In genomic region chr10:130998642-130999041, GRCh38 we compare ENCODE assay signal across 29 cellular contexts.
"Had no signal": no experiment of that assay in that cellular context is flagged by ENCODE, and none has a peak within 500 bp of the region (broad histone marks: within the 10 kb centered on the region; RNA-seq: fewer than 3 reads in every experiment).

No MANE protein-coding gene starts in this region.

- DNase-seq: activated B cell treated with CpG ODN at 0.5 μM for 24 hours; activated CD4-positive, alpha-beta T cell treated with anti-CD3 and anti-CD28 coated beads for 4 hours; activated CD4-positive, alpha-beta T cell treated with anti-CD3 and anti-CD28 coated beads, Interleukin-2, amount 50 U/mL, for 1 hour; activated CD4-positive, CD25-positive, alpha-beta regulatory T cell treated with anti-CD3 and anti-CD28 coated beads, Interleukin-2, amount 50 U/mL, for 72 hours; activated CD8-positive, alpha-beta T cell treated with anti-CD3 and anti-CD28 coated beads for 36 hours; activated gamma-delta T cell treated with Interleukin-2 at 50 U/mL for 16 hours; activated naive CD4-positive, alpha-beta T cell treated with anti-CD3 and anti-CD28 coated beads for 36 hours; activated T-cell treated with anti-CD3 and anti-CD28 coated beads for 4 hours; activated T-cell treated with anti-CD3 and anti-CD28 coated beads, Interleukin-2, amount 50 U/mL, for 4 hours; NCI-H1105; NCI-H1417 treated with DMSO at 0.1 percent for 48 hours; NCI-H1694; NCI-H1930; NCI-H2171; NCI-H510A; NCI-H526; NCI-H748 treated with DMSO at 0.1 percent for 48 hours; NK-92 treated with Interleukin-12 subunit alpha and Interleukin-12 subunit beta, amount 100 ng/mL, for 24 hours; Right ventricle myocardium superior; SW 1271; T-helper 1 cell; T-helper 2 cell; T-helper 9 cell had no signal

- H3K27ac Mint-ChIP-seq: activated B cell treated with CpG ODN at 0.5 μM for 24 hours; activated CD8-positive, alpha-beta T cell treated with anti-CD3 and anti-CD28 coated beads for 36 hours; activated naive CD4-positive, alpha-beta T cell treated with anti-CD3 and anti-CD28 coated beads for 36 hours; activated naive CD4-positive, alpha-beta T cell treated with anti-CD3 and anti-CD28 coated beads, Interleukin-2, amount 50 U/mL, for 72 hours; activated T-helper 1 cell treated with anti-CD3 and anti-CD28 coated beads, Interleukin-12 subunit alpha, Interleukin-12 subunit beta, Interleukin-2, Interleukin-4 antibody, amounts not matched to agents 30 ng/mL and 10 ng/mL and 1 ng/mL, durations not matched to agents 14 hours and 24 hours and 36 hours had no signal

- H3K27ac ChIP-seq: adrenal gland, body of pancreas, breast epithelium, VCaP had no signal

- H3K4me3 Mint-ChIP-seq: activated B cell treated with CpG ODN at 0.5 μM for 24 hours; activated CD8-positive, alpha-beta T cell treated with anti-CD3 and anti-CD28 coated beads for 36 hours; activated naive CD4-positive, alpha-beta T cell treated with anti-CD3 and anti-CD28 coated beads for 36 hours; activated T-cell treated with anti-CD3 and anti-CD28 coated beads, Interleukin-2, amount 50 U/mL, for 4 hours; activated T-helper 1 cell treated with anti-CD3 and anti-CD28 coated beads, Interleukin-12 subunit alpha, Interleukin-12 subunit beta, Interleukin-2, Interleukin-4 antibody, amounts not matched to agents 30 ng/mL and 10 ng/mL and 1 ng/mL, durations not matched to agents 14 hours and 24 hours and 36 hours had no signal

- H3K4me3 ChIP-seq: adrenal gland, body of pancreas, breast epithelium had no signal

- H3K4me1 ChIP-seq: adrenal gland, body of pancreas, breast epithelium had no signal

- ATAC-seq: activated CD8-positive, alpha-beta T cell treated with anti-CD3 and anti-CD28 coated beads for 36 hours; activated naive CD4-positive, alpha-beta T cell treated with anti-CD3 and anti-CD28 coated beads, Interleukin-2, amount 50 U/mL, for 72 hours; activated T-cell treated with anti-CD3 and anti-CD28 coated beads, Interleukin-2, amount 50 U/mL, for 4 hours; body of pancreas had no signal

- H3K27me3 ChIP-seq: adrenal gland, body of pancreas had no signal

- H3K4me1 Mint-ChIP-seq: activated B cell treated with CpG ODN at 0.5 μM for 24 hours had no signal

- H3K9me3 ChIP-seq: adrenal gland, body of pancreas had no signal

- H3K27me3 Mint-ChIP-seq: activated B cell treated with CpG ODN at 0.5 μM for 24 hours had no signal

- H3K9me3 Mint-ChIP-seq: activated CD8-positive, alpha-beta T cell treated with anti-CD3 and anti-CD28 coated beads for 36 hours; activated T-cell treated with anti-CD3 and anti-CD28 coated beads, Interleukin-2, amount 50 U/mL, for 4 hours; activated T-helper 1 cell treated with anti-CD3 and anti-CD28 coated beads, Interleukin-12 subunit alpha, Interleukin-12 subunit beta, Interleukin-2, Interleukin-4 antibody, amounts not matched to agents 30 ng/mL and 10 ng/mL and 1 ng/mL, durations not matched to agents 14 hours and 24 hours and 36 hours had no signal

- H3K36me3 ChIP-seq: adrenal gland, breast epithelium had no signal
